In genomic region chr12:121649403-121649802, GRCh38 we compare ENCODE assay signal across 17 cellular contexts. TPM values are rescaled to one million over a fixed set of nuclear protein-coding genes. Genes with fewer than 3 reads are reported as not detected.
DNase-seq lines count a peak whose midpoint lies in the region; ATAC-seq and TF ChIP-seq lines count a peak whose summit lies in the region.
"Had no signal": no experiment of that assay in that cellular context is flagged by ENCODE, and none has a peak within 500 bp of the region (broad histone marks: within the 10 kb centered on the region; RNA-seq: fewer than 3 reads in every experiment).

No MANE protein-coding gene starts in this region.

- intact Hi-C loops in CD4-positive, alpha-beta T cell (cut with DNase I, micrococcal nuclease) = no loop called here

- CTCF ChIA-PET in CD4-positive, alpha-beta T cell (lab: Charles Lee) = interaction anchor here (1.0 to 1.2 kb wide), 5 partner anchors 10 to 97 kb away, joined by 3 to 5 read pairs (median 3); no protein-coding TSS in a partner anchor

- no peak for ATAC-seq in CD4-positive, alpha-beta T cell (ENCODE audit: poor library complexity)
- ATAC-seq: heart left ventricle, sciatic nerve had no signal

- no peaks in the 10 kb centered on the region for H3K9me3 Mint-ChIP-seq in CD4-positive, alpha-beta T cell
- H3K9me3 Mint-ChIP-seq in immature natural killer cell = no peaks in the 10 kb centered on the region
- H3K9me3 Mint-ChIP-seq in type B pancreatic cell = no peaks in the 10 kb centered on the region
- peaks cover 3% of the 10 kb centered on the region for H3K9me3 Mint-ChIP-seq in glutamatergic neuron (ENCODE audit: unreplicated experiment)

- no peaks in the 10 kb centered on the region for H3K27me3 ChIP-seq in CD4-positive, alpha-beta T cell (ENCODE audit: control insufficient read depth, insufficient read depth, low read length)
- H3K27me3 ChIP-seq: colonic mucosa, esophagus muscularis mucosa, heart left ventricle had no signal

- H3K9me3 ChIP-seq in CD4-positive, alpha-beta T cell (ENCODE audit: control insufficient read depth, low read length) = no peaks in the 10 kb centered on the region
- H3K9me3 ChIP-seq: colonic mucosa, esophagus muscularis mucosa, heart left ventricle had no signal

- no peak for TF ChIP-seq CTCF in CD4-positive, alpha-beta T cell (IDR thresholded peaks at IDR 0.05)
- no peak for TF ChIP-seq CTCF in VCaP (conservative IDR thresholded peaks at IDR 0.05)
- TF ChIP-seq CTCF in type B pancreatic cell (conservative IDR thresholded peaks at IDR 0.05) = no peak
- no peak for TF ChIP-seq CTCF in glutamatergic neuron (IDR thresholded peaks at IDR 0.05; ENCODE audit: partially characterized antibody, unreplicated experiment)

- peak overlapping the region; percentile 71 for H3K27ac Mint-ChIP-seq in CD4-positive, alpha-beta T cell
- H3K27ac Mint-ChIP-seq in immature natural killer cell (peak overlapping the region; percentile 79 to 92 (median 88)), type B pancreatic cell (no peak overlapping the region), glutamatergic neuron (ENCODE audit: unreplicated experiment) (no peak overlapping the region)

- no peaks in the 10 kb centered on the region for H3K27me3 Mint-ChIP-seq in CD4-positive, alpha-beta T cell
- H3K27me3 Mint-ChIP-seq in immature natural killer cell (ENCODE audit: low read depth in 3 of 3) (peaks cover 0 to 16% (median 12%) of the 10 kb centered on the region in 3 donors), type B pancreatic cell (no peaks in the 10 kb centered on the region), glutamatergic neuron (ENCODE audit: unreplicated experiment) (peaks cover 2% of the 10 kb centered on the region)

- DNase-seq in AML-193 (lab: John Stamatoyannopoulos, UW) (peak; percentile 53 to 58), immature natural killer cell (peak in 2 of 3 donors; percentile 40 to 51), type B pancreatic cell (ENCODE audit: extremely low spot score, unreplicated experiment) (no peak), SW 1271 (lab: John Stamatoyannopoulos, UW) (no peak), glutamatergic neuron (no peak), COLO829 (ENCODE audit: low spot score) (no peak)
- DNase-seq in CD4-positive, alpha-beta T cell = no peak
- DNase-seq: anterior cingulate cortex; colonic mucosa; heart left ventricle; NCI-H1092 treated with DMSO at 0.1 percent for 48 hours; NCI-H82; occipital lobe; stimulated activated CD4-positive, alpha-beta T cell treated with anti-CD3 and anti-CD28 coated beads, Interleukin-2, amount 100 ng/mL, for 48 hours had no signal

- peaks cover 27% of the 10 kb centered on the region for H3K4me1 Mint-ChIP-seq in CD4-positive, alpha-beta T cell (ENCODE audit: low read depth)
- H3K4me1 Mint-ChIP-seq in immature natural killer cell (peaks cover 37 to 39% of the 10 kb centered on the region in 2 donors), type B pancreatic cell (ENCODE audit: unreplicated experiment) (peaks cover 8% of the 10 kb centered on the region), glutamatergic neuron (ENCODE audit: low read depth, unreplicated experiment) (no peaks in the 10 kb centered on the region)

- H3K4me3 Mint-ChIP-seq in CD4-positive, alpha-beta T cell = no peak overlapping the region
- H3K4me3 Mint-ChIP-seq in immature natural killer cell (peak overlapping the region; percentile 57 to 84 (median 74)), type B pancreatic cell (no peak overlapping the region), glutamatergic neuron (ENCODE audit: unreplicated experiment) (no peak overlapping the region)

- peaks cover 29% of the 10 kb centered on the region for H3K36me3 Mint-ChIP-seq in CD4-positive, alpha-beta T cell (ENCODE audit: low read depth)
- H3K36me3 Mint-ChIP-seq in immature natural killer cell (peaks cover 0 to 12% (median 6%) of the 10 kb centered on the region in 3 donors), type B pancreatic cell (peaks cover 3% of the 10 kb centered on the region), glutamatergic neuron (ENCODE audit: unreplicated experiment) (no peaks in the 10 kb centered on the region)

- POLR2A ChIA-PET in CD4-positive, alpha-beta T cell (lab: Charles Lee) = interaction anchor here (0.8 to 4.6 kb wide), 4 partner anchors 12 to 137 kb away, joined by 3 to 24 read pairs (median 9); partner anchors contain the start of gene ORAI1

- H3K27ac ChIP-seq in CD4-positive, alpha-beta T cell (ENCODE audit: low read depth, low read length) = no peak overlapping the region
- H3K27ac ChIP-seq in VCaP = peak overlapping the region; percentile 64
- H3K27ac ChIP-seq: colonic mucosa, esophagus muscularis mucosa, heart left ventricle had no signal

RNA-seq across cellular contexts. Expression of gene MORN3, which starts 20.1 kb away (rescaled TPM):
- 10 to 100 TPM in 1 of 2 experiments, 1 to 10 TPM in 1; 9.8 to 11.9 TPM for total RNA-seq in CD4-positive, alpha-beta T cell
- 1 to 10 TPM; 1.4 to 3.4 (median 2.0) TPM for polyA plus RNA-seq in immature natural killer cell
- total RNA-seq in type B pancreatic cell (ENCODE audit: low replicate concordance) = 0.80 and 0.83 TPM in 2 replicates
- total RNA-seq in glutamatergic neuron (ENCODE audit: unreplicated experiment) = 1.2 TPM
- total RNA-seq: colonic mucosa had no signal

RNA-seq across cellular contexts. Expression of gene ORAI1, which starts 23.1 kb away (rescaled TPM):
- 10 to 100 TPM; 39.7 to 42.3 TPM for total RNA-seq in CD4-positive, alpha-beta T cell
- 100 to 1,000 TPM; 145 to 216 (median 183) TPM for polyA plus RNA-seq in immature natural killer cell
- 10.5 and 12.9 TPM in 2 replicates for total RNA-seq in type B pancreatic cell (ENCODE audit: low replicate concordance)
- total RNA-seq in glutamatergic neuron (ENCODE audit: unreplicated experiment) = 15.9 TPM

Comparison
In these comparisons a context has a peak if more than half of its experiments do, and no peak if none do; other contexts are left out.
1. DNase-seq: peak in AML-193 (2 of 2) and immature natural killer cell (2 of 3); none in CD4-positive, alpha-beta T cell (0 of 10), type B pancreatic cell (single experiment), SW 1271 (0 of 2), glutamatergic neuron (single experiment) and COLO829 (single experiment).
2. H3K27ac Mint-ChIP-seq: peak in CD4-positive, alpha-beta T cell (single experiment) and immature natural killer cell (6 of 6); none in type B pancreatic cell (single experiment) and glutamatergic neuron (single experiment).
3. H3K4me3 Mint-ChIP-seq: peak in immature natural killer cell (5 of 5); none in CD4-positive, alpha-beta T cell (single experiment), type B pancreatic cell (single experiment) and glutamatergic neuron (single experiment).